ENCODE assay signal across 13 cellular contexts in the genomic region with DNA sequence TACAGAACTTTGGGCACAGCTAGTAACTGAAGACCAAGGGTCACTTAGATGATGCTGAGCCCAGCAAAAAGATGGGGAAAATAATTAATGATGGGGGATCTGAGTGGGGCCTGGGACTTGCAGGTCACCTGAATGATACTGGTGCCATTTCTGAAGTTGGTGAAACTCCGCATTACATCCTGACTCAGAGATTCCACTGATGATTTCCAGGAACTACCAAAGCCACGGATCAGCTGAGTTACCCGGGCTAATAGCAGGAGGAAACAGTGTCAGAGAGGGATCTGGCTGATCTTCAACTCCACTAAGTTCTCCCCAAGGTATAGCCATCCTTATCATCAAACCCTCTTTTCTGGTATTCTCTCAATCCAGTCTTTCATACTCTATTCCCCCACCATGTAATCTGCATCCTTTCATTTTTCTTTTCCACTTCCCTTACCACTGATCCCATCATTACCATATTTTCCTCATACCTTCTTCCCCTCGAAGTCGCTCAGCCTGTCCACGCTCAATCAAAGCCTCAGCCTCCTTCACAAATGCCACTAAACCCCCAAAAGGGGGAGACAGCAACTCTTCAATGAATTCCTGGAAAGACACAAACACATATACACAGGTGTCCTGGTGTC. TPM values are rescaled to one million over a fixed set of nuclear protein-coding genes. Genes with fewer than 3 reads are reported as not detected.
A peak's percentile ranks its signal among the peaks of the same experiment; 100 is the strongest.
DNase-seq lines count a peak whose midpoint lies in the region; ATAC-seq and TF ChIP-seq lines count a peak whose summit lies in the region.
"Had no signal": no experiment of that assay in that cellular context is flagged by ENCODE, and none has a peak within 500 bp of the region (broad histone marks: within the 10 kb centered on the region; RNA-seq: fewer than 3 reads in every experiment).

No MANE protein-coding gene starts in this region.

- POLR2A ChIA-PET in T-cell (lab: Charles Lee), result no interaction called here

- H3K27ac Mint-ChIP-seq in activated naive CD4-positive, alpha-beta T cell treated with anti-CD3 and anti-CD28 coated beads, Interleukin-2, amount 50 U/mL, for 24 hours, result peak overlapping the region; percentile 13
- peak overlapping the region in 1 of 2 donors; percentile 98 for H3K27ac Mint-ChIP-seq in activated naive CD4-positive, alpha-beta T cell treated with anti-CD3 and anti-CD28 coated beads, Interleukin-2, amount 50 U/mL, for 72 hours
- H3K27ac Mint-ChIP-seq in T-cell (peak overlapping the region; percentile 36 to 77), chondrocyte (ENCODE audit: unreplicated experiment) (peak overlapping the region; percentile 42)
- peak overlapping the region; percentile 4 for H3K27ac Mint-ChIP-seq in stimulated activated memory B cell treated with anti-CD40 and anti-IgM and Interleukin-4, amounts not matched to agents 10 μg/mL and 1 μg/mL and 100 μg/mL, for 72 hours

- no peak for TF ChIP-seq CTCF in chondrocyte (IDR thresholded peaks at IDR 0.05)

- DNase-seq in activated naive CD4-positive, alpha-beta T cell treated with anti-CD3 and anti-CD28 coated beads, Interleukin-2, amount 50 U/mL, for 72 hours (ENCODE audit: low spot score in 2 of 2), result no peak
- DNase-seq in T-cell (no peak), chondrocyte (ENCODE audit: low spot score) (no peak), GOT3 (lab: John Stamatoyannopoulos, UW) (no peak), T1000 (lab: John Stamatoyannopoulos, UW) (no peak), foreskin melanocyte (no peak)
- DNase-seq: aorta; Karpas-422; NCI-H2081 treated with DMSO at 0.1 percent for 48 hours; retina; stimulated activated CD4-positive, alpha-beta T cell treated with anti-CD3 and anti-CD28 coated beads, Interleukin-2, amount 100 ng/mL, for 24 hours had no signal

- no peaks in the 10 kb centered on the region for H3K9me3 Mint-ChIP-seq in activated naive CD4-positive, alpha-beta T cell treated with anti-CD3 and anti-CD28 coated beads, Interleukin-2, amount 50 U/mL, for 24 hours
- no peaks in the 10 kb centered on the region for H3K9me3 Mint-ChIP-seq in activated naive CD4-positive, alpha-beta T cell treated with anti-CD3 and anti-CD28 coated beads, Interleukin-2, amount 50 U/mL, for 72 hours
- H3K9me3 Mint-ChIP-seq in T-cell, result no peaks in the 10 kb centered on the region
- no peaks in the 10 kb centered on the region for H3K9me3 Mint-ChIP-seq in chondrocyte (ENCODE audit: low read depth)
- H3K9me3 Mint-ChIP-seq in stimulated activated memory B cell treated with anti-CD40 and anti-IgM and Interleukin-4, amounts not matched to agents 10 μg/mL and 1 μg/mL and 100 μg/mL, for 72 hours, result no peaks in the 10 kb centered on the region

- ATAC-seq in activated naive CD4-positive, alpha-beta T cell treated with anti-CD3 and anti-CD28 coated beads, Interleukin-2, amount 50 U/mL, for 72 hours, result no peak
- ATAC-seq in T-cell (replicated peaks in 1 of 4), result no peak
- no peak for ATAC-seq in stimulated activated memory B cell treated with anti-CD40 and anti-IgM and Interleukin-4, amounts not matched to agents 10 μg/mL and 1 μg/mL and 100 μg/mL, for 72 hours

- peaks cover 10% of the 10 kb centered on the region for H3K36me3 Mint-ChIP-seq in activated naive CD4-positive, alpha-beta T cell treated with anti-CD3 and anti-CD28 coated beads, Interleukin-2, amount 50 U/mL, for 24 hours
- H3K36me3 Mint-ChIP-seq in activated naive CD4-positive, alpha-beta T cell treated with anti-CD3 and anti-CD28 coated beads, Interleukin-2, amount 50 U/mL, for 72 hours, result peaks cover 26 to 31% of the 10 kb centered on the region in 2 donors
- H3K36me3 Mint-ChIP-seq in T-cell (peaks cover 5% of the 10 kb centered on the region), chondrocyte (ENCODE audit: low read depth) (peaks cover 9% of the 10 kb centered on the region)
- peaks cover 37% of the 10 kb centered on the region for H3K36me3 Mint-ChIP-seq in stimulated activated memory B cell treated with anti-CD40 and anti-IgM and Interleukin-4, amounts not matched to agents 10 μg/mL and 1 μg/mL and 100 μg/mL, for 72 hours

- CTCF ChIA-PET in T-cell (lab: Charles Lee), result no interaction called here

- H3K4me1 Mint-ChIP-seq in activated naive CD4-positive, alpha-beta T cell treated with anti-CD3 and anti-CD28 coated beads, Interleukin-2, amount 50 U/mL, for 24 hours, result peaks cover 37% of the 10 kb centered on the region
- H3K4me1 Mint-ChIP-seq in T-cell (peaks cover 38 to 39% (median 39%) of the 10 kb centered on the region in 3 donors), chondrocyte (ENCODE audit: low read depth) (peaks cover 43% of the 10 kb centered on the region)
- H3K4me1 Mint-ChIP-seq in stimulated activated memory B cell treated with anti-CD40 and anti-IgM and Interleukin-4, amounts not matched to agents 10 μg/mL and 1 μg/mL and 100 μg/mL, for 72 hours, result peaks cover 40% of the 10 kb centered on the region

- H3K27me3 Mint-ChIP-seq in activated naive CD4-positive, alpha-beta T cell treated with anti-CD3 and anti-CD28 coated beads, Interleukin-2, amount 50 U/mL, for 24 hours, result no peaks in the 10 kb centered on the region
- H3K27me3 Mint-ChIP-seq in T-cell (no peaks in the 10 kb centered on the region), chondrocyte (ENCODE audit: low read depth) (no peaks in the 10 kb centered on the region)
- no peaks in the 10 kb centered on the region for H3K27me3 Mint-ChIP-seq in stimulated activated memory B cell treated with anti-CD40 and anti-IgM and Interleukin-4, amounts not matched to agents 10 μg/mL and 1 μg/mL and 100 μg/mL, for 72 hours

- peak overlapping the region; percentile 5 for H3K4me3 Mint-ChIP-seq in activated naive CD4-positive, alpha-beta T cell treated with anti-CD3 and anti-CD28 coated beads, Interleukin-2, amount 50 U/mL, for 24 hours
- H3K4me3 Mint-ChIP-seq in T-cell (peak overlapping the region in 2 of 3 donors; percentile 3 to 15), chondrocyte (ENCODE audit: unreplicated experiment) (no peak overlapping the region)
- no peak overlapping the region for H3K4me3 Mint-ChIP-seq in stimulated activated memory B cell treated with anti-CD40 and anti-IgM and Interleukin-4, amounts not matched to agents 10 μg/mL and 1 μg/mL and 100 μg/mL, for 72 hours

RNA-seq across cellular contexts. Expression of a gene that starts 20.2 kb away (rescaled TPM):
- total RNA-seq in activated naive CD4-positive, alpha-beta T cell treated with anti-CD3 and anti-CD28 coated beads, Interleukin-2, amount 50 U/mL, for 72 hours, result 10 to 100 TPM; 39.0 to 62.8 TPM
- total RNA-seq in T-cell, result 100 to 1,000 TPM in 1 of 5 donors, 10 to 100 TPM in 4; 81.4 to 100 (median 87.6) TPM
- total RNA-seq in chondrocyte, result 35.8 to 49.9 TPM (median 36.0 TPM) in 3 replicates

RNA-seq across cellular contexts. Expression of a gene that starts 20.4 kb away (rescaled TPM):
- total RNA-seq in activated naive CD4-positive, alpha-beta T cell treated with anti-CD3 and anti-CD28 coated beads, Interleukin-2, amount 50 U/mL, for 72 hours, result 1,000 to 10,000 TPM; 3,809 to 4,545 TPM
- total RNA-seq in T-cell, result 1,000 to 10,000 TPM; 3,249 to 4,871 (median 4,590) TPM
- total RNA-seq in chondrocyte, result 1,578 to 1,963 TPM (median 1,582 TPM) in 3 replicates

RNA-seq across cellular contexts. Expression of a gene that starts 25.4 kb away (rescaled TPM):
- total RNA-seq in activated naive CD4-positive, alpha-beta T cell treated with anti-CD3 and anti-CD28 coated beads, Interleukin-2, amount 50 U/mL, for 72 hours, result 1 to 10 TPM; 3.7 to 5.9 TPM
- total RNA-seq in T-cell (10 to 100 TPM; 12.2 to 47.2 (median 40.4) TPM), chondrocyte (6.5 to 9.2 TPM (median 7.3 TPM) in 3 replicates)

RNA-seq across cellular contexts. Expression of a gene that starts 37.5 kb away (rescaled TPM):
- 10 to 100 TPM; 73.7 to 81.5 TPM for total RNA-seq in activated naive CD4-positive, alpha-beta T cell treated with anti-CD3 and anti-CD28 coated beads, Interleukin-2, amount 50 U/mL, for 72 hours
- total RNA-seq in T-cell (10 to 100 TPM; 38.3 to 74.4 (median 60.4) TPM), chondrocyte (42.4 to 79.7 TPM (median 48.1 TPM) in 3 replicates)

RNA-seq across cellular contexts. Expression of a gene that starts 37.9 kb away (rescaled TPM):
- total RNA-seq in activated naive CD4-positive, alpha-beta T cell treated with anti-CD3 and anti-CD28 coated beads, Interleukin-2, amount 50 U/mL, for 72 hours, result 100 to 1,000 TPM in 1 of 2 donors, 10 to 100 TPM in 1; 92.9 to 103 TPM
- 10 to 100 TPM; 16.1 to 51.4 (median 40.5) TPM for total RNA-seq in T-cell
- 25.3 to 35.5 TPM (median 27.8 TPM) in 3 replicates for total RNA-seq in chondrocyte

Comparison
In these comparisons a context has a peak if more than half of its experiments do, and no peak if none do; other contexts are left out.
1. H3K4me3 Mint-ChIP-seq: peak in activated naive CD4-positive, alpha-beta T cell treated with anti-CD3 and anti-CD28 coated beads, Interleukin-2, amount 50 U/mL, for 24 hours (single experiment) and T-cell (2 of 3); none in chondrocyte (single experiment) and stimulated activated memory B cell treated with anti-CD40 and anti-IgM and Interleukin-4, amounts not matched to agents 10 μg/mL and 1 μg/mL and 100 μg/mL, for 72 hours (single experiment).